ENCODE assay signal across 27 cellular contexts in genomic region chr12:44428825-44429224, GRCh38.
DNase-seq lines count a peak whose midpoint lies in the region; ATAC-seq, FAIRE-seq and TF ChIP-seq lines count a peak whose summit lies in the region.
"Had no signal": no experiment of that assay in that cellular context is flagged by ENCODE, and none has a peak within 500 bp of the region (broad histone marks: within the 10 kb centered on the region; RNA-seq: fewer than 3 reads in every experiment).

No MANE protein-coding gene starts in this region.

- no peak overlapping the region for H3K4me3 Mint-ChIP-seq in WTC11
- H3K4me3 Mint-ChIP-seq in mesothelial cell of epicardium = no peak overlapping the region
- no peak overlapping the region for H3K4me3 Mint-ChIP-seq in T-helper 17 cell
- H3K4me3 Mint-ChIP-seq: activated CD4-positive, alpha-beta memory T cell treated with anti-CD3 and anti-CD28 coated beads for 36 hours; activated T-helper 1 cell treated with anti-CD3 and anti-CD28 coated beads, Interleukin-12 subunit alpha, Interleukin-12 subunit beta, Interleukin-2, Interleukin-4 antibody, amounts not matched to agents 30 ng/mL and 10 ng/mL and 1 ng/mL, durations not matched to agents 14 hours and 24 hours and 36 hours; natural killer cell treated with Interleukin-12 subunit alpha and Interleukin-12 subunit beta and Interleukin-15 and Interleukin-18, amount 100 ng/mL, for 72 hours; stimulated activated effector memory CD8-positive, alpha-beta T cell treated with anti-CD3 and anti-CD28 coated beads, Interleukin-12 subunit alpha, Interleukin-12 subunit beta, amount 100 ng/mL, for 72 hours; type B pancreatic cell had no signal

- POLR2A ChIA-PET in WTC11 (lab: Charles Lee) = no interaction called here

- peak; percentile 48 for FAIRE-seq in GM12892 (lab: Jason Lieb, UNC)

- TF ChIP-seq CTCF in WTC11 (IDR thresholded peaks at IDR 0.05) (no peak), mesothelial cell of epicardium (IDR thresholded peaks at IDR 0.05; ENCODE audit: unreplicated experiment) (no peak)

- H3K9me3 Mint-ChIP-seq in WTC11 (peaks cover 8% of the 10 kb centered on the region), mesothelial cell of epicardium (peaks cover 4% of the 10 kb centered on the region)
- H3K9me3 Mint-ChIP-seq: activated CD4-positive, alpha-beta memory T cell treated with anti-CD3 and anti-CD28 coated beads for 36 hours; activated T-helper 1 cell treated with anti-CD3 and anti-CD28 coated beads, Interleukin-12 subunit alpha, Interleukin-12 subunit beta, Interleukin-2, Interleukin-4 antibody, amounts not matched to agents 30 ng/mL and 10 ng/mL and 1 ng/mL, durations not matched to agents 14 hours and 24 hours and 36 hours; stimulated activated effector memory CD8-positive, alpha-beta T cell treated with anti-CD3 and anti-CD28 coated beads, Interleukin-12 subunit alpha, Interleukin-12 subunit beta, amount 100 ng/mL, for 72 hours; type B pancreatic cell had no signal

- ATAC-seq in HG02870 (IDR thresholded peaks at IDR 0.05; ENCODE audit: unreplicated experiment) (peak; percentile 61), WTC11 (peak; percentile 99), T-helper 17 cell (no peak)
- ATAC-seq: lower lobe of right lung; natural killer cell treated with Interleukin-12 subunit alpha and Interleukin-12 subunit beta and Interleukin-15 and Interleukin-18, amount 100 ng/mL, for 72 hours; stimulated activated effector memory CD8-positive, alpha-beta T cell treated with anti-CD3 and anti-CD28 coated beads, Interleukin-12 subunit alpha, Interleukin-12 subunit beta, amount 100 ng/mL, for 72 hours had no signal

- H3K36me3 Mint-ChIP-seq in WTC11 (no peaks in the 10 kb centered on the region; the same call in 1 of the 2 replicates), mesothelial cell of epicardium (no peaks in the 10 kb centered on the region), T-helper 17 cell (ENCODE audit: low read depth) (no peaks in the 10 kb centered on the region)
- H3K36me3 Mint-ChIP-seq: activated CD4-positive, alpha-beta memory T cell treated with anti-CD3 and anti-CD28 coated beads for 36 hours; natural killer cell treated with Interleukin-12 subunit alpha and Interleukin-12 subunit beta and Interleukin-15 and Interleukin-18, amount 100 ng/mL, for 72 hours; stimulated activated effector memory CD8-positive, alpha-beta T cell treated with anti-CD3 and anti-CD28 coated beads, Interleukin-12 subunit alpha, Interleukin-12 subunit beta, amount 100 ng/mL, for 72 hours; type B pancreatic cell had no signal

- H3K27ac Mint-ChIP-seq in WTC11 = no peak overlapping the region
- H3K27ac Mint-ChIP-seq in mesothelial cell of epicardium = no peak overlapping the region
- no peak overlapping the region for H3K27ac Mint-ChIP-seq in T-helper 17 cell
- H3K27ac Mint-ChIP-seq: activated CD4-positive, alpha-beta memory T cell treated with anti-CD3 and anti-CD28 coated beads for 36 hours; activated T-helper 1 cell treated with anti-CD3 and anti-CD28 coated beads, Interleukin-12 subunit alpha, Interleukin-12 subunit beta, Interleukin-2, Interleukin-4 antibody, amounts not matched to agents 30 ng/mL and 10 ng/mL and 1 ng/mL, durations not matched to agents 14 hours and 24 hours and 36 hours; natural killer cell treated with Interleukin-12 subunit alpha and Interleukin-12 subunit beta and Interleukin-15 and Interleukin-18, amount 100 ng/mL, for 72 hours; stimulated activated effector memory CD8-positive, alpha-beta T cell treated with anti-CD3 and anti-CD28 coated beads, Interleukin-12 subunit alpha, Interleukin-12 subunit beta, amount 100 ng/mL, for 72 hours; type B pancreatic cell had no signal

- TF ChIP-seq POLR2A in GM12892 (IDR thresholded peaks at IDR 0.05; ENCODE audit: low read depth, low read length) = no peak

- CTCF ChIA-PET in WTC11 (lab: Charles Lee) = interaction anchor here (0.9 to 1.2 kb wide), 3 partner anchors 68 to 520 kb away, joined by 3 read pairs; no protein-coding TSS in a partner anchor

- H3K4me1 Mint-ChIP-seq in WTC11 (no peaks in the 10 kb centered on the region), mesothelial cell of epicardium (peaks cover 11% of the 10 kb centered on the region), T-helper 17 cell (no peaks in the 10 kb centered on the region)
- H3K4me1 Mint-ChIP-seq: stimulated activated effector memory CD8-positive, alpha-beta T cell treated with anti-CD3 and anti-CD28 coated beads, Interleukin-12 subunit alpha, Interleukin-12 subunit beta, amount 100 ng/mL, for 72 hours had no signal

- H3K9me3 ChIP-seq in T-helper 17 cell (ENCODE audit: control insufficient read depth, low read length, poor library complexity, severe bottlenecking) = no peaks in the 10 kb centered on the region
- H3K9me3 ChIP-seq: BLaER1, lower lobe of right lung had no signal

- no peak for DNase-seq in GM12892 (ENCODE audit: insufficient read length)
- DNase-seq in WTC11 (ENCODE audit: low spot score) = peak; percentile 18
- DNase-seq in iPS-NIHi11 (ENCODE audit: low spot score) = peak; percentile 61
- no peak for DNase-seq in mesothelial cell of epicardium (ENCODE audit: low spot score in 2 of 2, unreplicated experiment in 2 of 2)
- no peak for DNase-seq in T-helper 17 cell
- no peak for DNase-seq in SW480 (ENCODE audit: low spot score)
- no peak for DNase-seq in C1 segment of cervical spinal cord (lab: John Stamatoyannopoulos, UW)
- DNase-seq: activated CD4-positive, alpha-beta memory T cell treated with anti-CD3 and anti-CD28 coated beads for 36 hours; activated CD4-positive, CD25-positive, alpha-beta regulatory T cell treated with anti-CD3 and anti-CD28 coated beads, Interleukin-2, amount 50 U/mL, for 72 hours; activated CD8-positive, alpha-beta memory T cell treated with anti-CD3 and anti-CD28 coated beads, Interleukin-2, amount 50 U/mL, for 4 hours; activated naive CD4-positive, alpha-beta T cell treated with Interleukin-2 at 50 U/mL for 16 hours; caudate nucleus; DMS53; effector memory CD4-positive, alpha-beta T cell; GDM1; IMR-90; lower lobe of right lung; NCI-H1092; NCI-H1694 treated with DMSO at 0.1 percent for 48 hours; NCI-H524; Right ventricle myocardium superior had no signal

- H3K27me3 Mint-ChIP-seq in WTC11 (ENCODE audit: low read depth) = no peaks in the 10 kb centered on the region
- peaks cover 11% of the 10 kb centered on the region for H3K27me3 Mint-ChIP-seq in mesothelial cell of epicardium (ENCODE audit: low read depth)
- peaks cover 3% of the 10 kb centered on the region for H3K27me3 Mint-ChIP-seq in T-helper 17 cell
- H3K27me3 Mint-ChIP-seq: natural killer cell treated with Interleukin-12 subunit alpha and Interleukin-12 subunit beta and Interleukin-15 and Interleukin-18, amount 100 ng/mL, for 72 hours had no signal

TF ChIP-seq in WTC11, 78 proteins besides CTCF, POLR2A, EP300 and RAD21:
- TF ChIP-seq TEAD1 (CRISPR knock-in tag; IDR thresholded peaks at IDR 0.05) (peak; percentile 36; the same call in 1 of the 2 replicates), NFE2L1 (CRISPR knock-in tag; IDR thresholded peaks at IDR 0.05) (peak; percentile 26; the same call in 1 of the 2 replicates)
- TF ChIP-seq, protein P1, sequence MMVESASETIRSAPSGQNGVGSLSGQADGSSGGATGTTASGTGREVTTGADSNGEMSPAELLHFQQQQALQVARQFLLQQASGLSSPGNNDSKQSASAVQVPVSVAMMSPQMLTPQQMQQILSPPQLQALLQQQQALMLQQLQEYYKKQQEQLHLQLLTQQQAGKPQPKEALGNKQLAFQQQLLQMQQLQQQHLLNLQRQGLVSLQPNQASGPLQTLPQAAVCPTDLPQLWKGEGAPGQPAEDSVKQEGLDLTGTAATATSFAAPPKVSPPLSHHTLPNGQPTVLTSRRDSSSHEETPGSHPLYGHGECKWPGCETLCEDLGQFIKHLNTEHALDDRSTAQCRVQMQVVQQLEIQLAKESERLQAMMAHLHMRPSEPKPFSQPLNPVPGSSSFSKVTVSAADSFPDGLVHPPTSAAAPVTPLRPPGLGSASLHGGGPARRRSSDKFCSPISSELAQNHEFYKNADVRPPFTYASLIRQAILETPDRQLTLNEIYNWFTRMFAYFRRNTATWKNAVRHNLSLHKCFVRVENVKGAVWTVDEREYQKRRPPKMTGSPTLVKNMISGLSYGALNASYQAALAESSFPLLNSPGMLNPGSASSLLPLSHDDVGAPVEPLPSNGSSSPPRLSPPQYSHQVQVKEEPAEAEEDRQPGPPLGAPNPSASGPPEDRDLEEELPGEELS (CRISPR knock-in tag; IDR thresholded peaks at IDR 0.05) = no peak

Comparison
In these comparisons a context has a peak if more than half of its experiments do, and no peak if none do; other contexts are left out.
1. DNase-seq: peak in WTC11 (single experiment) and iPS-NIHi11 (single experiment); none in GM12892 (single experiment), mesothelial cell of epicardium (0 of 2), T-helper 17 cell (0 of 3), SW480 (single experiment) and C1 segment of cervical spinal cord (0 of 14).